Comparison of ENCODE assay signal across 8 cellular contexts in genomic region chr1:10210841-10211804, GRCh38. TPM values are rescaled to one million over a fixed set of nuclear protein-coding genes. Genes with fewer than 3 reads are reported as not detected.
DNase-seq lines count a peak whose midpoint lies in the region; FAIRE-seq and TF ChIP-seq lines count a peak whose summit lies in the region.

No MANE protein-coding gene starts in this region.

- peaks cover 46% of the 10 kb centered on the region for H3K4me1 Mint-ChIP-seq in CD14-positive monocyte

- peak overlapping the region; percentile 85 to 98 (median 88) for H3K27ac Mint-ChIP-seq in CD14-positive monocyte

- H3K36me3 ChIP-seq in bronchial epithelial cell (ENCODE audit: control insufficient read depth, insufficient read depth, low read length) = no peaks in the 10 kb centered on the region
- no peaks in the 10 kb centered on the region for H3K36me3 ChIP-seq in iPS-18a (ENCODE audit: control insufficient read depth, low read depth, low read length)

- H3K27me3 ChIP-seq in bronchial epithelial cell (ENCODE audit: control insufficient read depth, insufficient read depth, low read length) = no peaks in the 10 kb centered on the region
- peaks cover 5% of the 10 kb centered on the region for H3K27me3 ChIP-seq in iPS-18a (ENCODE audit: control insufficient read depth, insufficient read depth, low read length)

- no peaks in the 10 kb centered on the region for H3K9me3 ChIP-seq in iPS-18a (ENCODE audit: control insufficient read depth, low read depth, low read length)

- H3K4me3 ChIP-seq in bronchial epithelial cell (ENCODE audit: low read depth, low read length) (peak overlapping the region; percentile 99), iPS-18a (ENCODE audit: low read length) (peak overlapping the region; percentile 96)

- H3K36me3 Mint-ChIP-seq in CD14-positive monocyte = peaks cover 4 to 12% of the 10 kb centered on the region in 2 donors

- H3K4me1 ChIP-seq in iPS-18a (ENCODE audit: control insufficient read depth, low read depth, low read length) = peaks cover 18% of the 10 kb centered on the region

- intact Hi-C loops in CD14-positive monocyte (cut with micrococcal nuclease) = loop anchor here (5.0 to 10.0 kb wide), 2 partner anchors 36 to 204 kb away; no protein-coding TSS in a partner anchor

- peak overlapping the region; percentile 93 for H3K9ac ChIP-seq in iPS-18a (ENCODE audit: low read length)

- peak overlapping the region; percentile 80 for H3K27ac ChIP-seq in iPS-18a (ENCODE audit: low read length)

- H3K27me3 Mint-ChIP-seq in CD14-positive monocyte (ENCODE audit: low read depth in 3 of 3) = peaks cover 2 to 5% (median 4%) of the 10 kb centered on the region in 3 donors

- FAIRE-seq in bronchial epithelial cell (lab: Jason Lieb, UNC) = no peak

- H3K4me3 Mint-ChIP-seq in CD14-positive monocyte = peak overlapping the region; percentile 92 to 94

- DNase-seq in CD14-positive monocyte (ENCODE audit: low spot score) (peak; percentile 57), GM20000 (ENCODE audit: low spot score) (peak; percentile 60), HuH-7 (ENCODE audit: low spot score) (peak; percentile 34), SW480 (ENCODE audit: low spot score) (peak; percentile 89), bronchial epithelial cell (ENCODE audit: low read depth) (peak; percentile 90), retina (peak; percentile 83), GDM1 (lab: John Stamatoyannopoulos, UW) (no peak)

- TF ChIP-seq CTCF in CD14-positive monocyte (IDR thresholded peaks at IDR 0.05) (no peak), GM20000 (IDR thresholded peaks at IDR 0.05; ENCODE audit: extremely low read depth, missing control alignments) (no peak), bronchial epithelial cell (IDR thresholded peaks at IDR 0.05; ENCODE audit: insufficient read depth, low read length, severe bottlenecking) (no peak)

- H3K9me3 Mint-ChIP-seq in CD14-positive monocyte = no peaks in the 10 kb centered on the region

RNA-seq across cellular contexts. Expression of gene KIF1B, which starts 0.8 kb away (rescaled TPM):
- polyA plus RNA-seq in CD14-positive monocyte = 1 to 10 TPM; 3.0 to 3.3 TPM
- 18.2 and 27.4 TPM in 2 replicates for total RNA-seq in bronchial epithelial cell
